ENCODE assay signal across 35 cellular contexts in the genomic region with DNA sequence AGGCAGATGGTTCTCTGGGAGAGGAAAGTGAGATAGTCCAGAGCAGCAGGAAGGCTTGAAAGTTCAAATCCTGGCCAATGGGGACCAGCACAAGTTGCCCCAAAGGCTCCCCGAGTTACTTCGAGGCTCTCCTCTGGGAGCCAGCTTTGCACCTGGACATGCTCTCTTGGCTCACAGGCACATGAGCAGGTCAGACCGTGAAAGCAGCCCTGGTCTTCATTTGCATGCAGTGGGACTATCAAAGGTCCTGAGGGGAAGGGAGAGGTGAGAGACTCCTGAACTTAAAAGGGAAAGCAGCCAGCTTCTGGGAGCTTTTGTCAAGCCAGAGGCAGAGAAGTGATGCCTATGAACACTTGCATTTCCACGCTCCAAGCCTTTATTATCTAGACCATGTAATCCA.
"Had no signal": no experiment of that assay in that cellular context is flagged by ENCODE, and none has a peak within 500 bp of the region (broad histone marks: within the 10 kb centered on the region; RNA-seq: fewer than 3 reads in every experiment).

No MANE protein-coding gene starts in this region.

- H3K27me3 ChIP-seq: adrenal gland, brain microvascular endothelial cell, dorsolateral prefrontal cortex had no signal

- H3K9me3 Mint-ChIP-seq: activated B cell treated with CpG ODN at 0.5 μM for 24 hours; activated CD8-positive, alpha-beta T cell treated with anti-CD3 and anti-CD28 coated beads for 36 hours; activated naive CD4-positive, alpha-beta T cell treated with anti-CD3 and anti-CD28 coated beads for 36 hours; activated naive CD4-positive, alpha-beta T cell treated with anti-CD3 and anti-CD28 coated beads, Interleukin-2, amount 50 U/mL, for 24 hours; activated naive CD8-positive, alpha-beta T cell treated with anti-CD3 and anti-CD28 coated beads for 36 hours; activated naive CD8-positive, alpha-beta T cell treated with anti-CD3 and anti-CD28 coated beads, Interleukin-2, amount 50 U/mL, for 24 hours; activated T-helper 2 cell treated with anti-CD3 and anti-CD28 coated beads, Interferon-gamma antibody, Interleukin-2, Interleukin-4, amounts not matched to agents 10 μg/mL and 5 μg/mL and 100 μg/mL, durations not matched to agents 14 hours and 24 hours and 36 hours; T-helper 1 cell treated with Interleukin-12 subunit alpha and Interleukin-12 subunit beta and Interleukin-4 antibody, amounts not matched to agents 30 μg/mL and 1 μg/mL, for 36 hours had no signal

- H3K4me1 Mint-ChIP-seq: activated B cell treated with CpG ODN at 0.5 μM for 24 hours; activated naive CD4-positive, alpha-beta T cell treated with anti-CD3 and anti-CD28 coated beads, Interleukin-2, amount 50 U/mL, for 24 hours; activated naive CD8-positive, alpha-beta T cell treated with anti-CD3 and anti-CD28 coated beads for 36 hours; activated naive CD8-positive, alpha-beta T cell treated with anti-CD3 and anti-CD28 coated beads, Interleukin-2, amount 50 U/mL, for 24 hours; central memory CD8-positive, alpha-beta T cell had no signal

- H3K27ac ChIP-seq: adrenal gland, brain microvascular endothelial cell, coronary artery, epithelial cell of prostate, esophagus squamous epithelium, gastroesophageal sphincter had no signal

- FAIRE-seq: bronchial epithelial cell, endometrium, endothelial cell of umbilical vein had no signal

- H3K9me3 ChIP-seq: adrenal gland, esophagus squamous epithelium, gastroesophageal sphincter had no signal

- H3K36me3 Mint-ChIP-seq: activated naive CD4-positive, alpha-beta T cell treated with anti-CD3 and anti-CD28 coated beads, Interleukin-2, amount 50 U/mL, for 24 hours; activated naive CD8-positive, alpha-beta T cell treated with anti-CD3 and anti-CD28 coated beads for 36 hours had no signal

- H3K36me3 ChIP-seq: adrenal gland, brain microvascular endothelial cell, esophagus squamous epithelium, gastroesophageal sphincter, WERI-Rb-1 had no signal

- H3K4me3 ChIP-seq: adrenal gland, coronary artery, dorsolateral prefrontal cortex, esophagus squamous epithelium, gastroesophageal sphincter had no signal

- DNase-seq: activated B cell treated with CpG ODN at 0.5 μM for 24 hours; activated CD4-positive, alpha-beta T cell treated with anti-CD3 and anti-CD28 coated beads for 48 hours; activated CD4-positive, alpha-beta T cell treated with anti-CD3 and anti-CD28 coated beads, Interleukin-2, amount 50 U/mL, for 1 hour; activated CD4-positive, alpha-beta T cell treated with anti-CD3 and anti-CD28 coated beads, Interleukin-2, amount 50 U/mL, for 48 hours; activated CD8-positive, alpha-beta memory T cell treated with anti-CD3 and anti-CD28 coated beads for 24 hours; activated CD8-positive, alpha-beta T cell treated with anti-CD3 and anti-CD28 coated beads for 36 hours; activated effector memory CD4-positive, alpha-beta T cell treated with anti-CD3 and anti-CD28 coated beads, Interleukin-2, amount 50 U/mL, for 16 hours; activated naive CD4-positive, alpha-beta T cell treated with anti-CD3 and anti-CD28 coated beads for 36 hours; activated naive CD8-positive, alpha-beta T cell treated with anti-CD3 and anti-CD28 coated beads for 36 hours; activated naive CD8-positive, alpha-beta T cell treated with anti-CD3 and anti-CD28 coated beads, Interleukin-2, amount 50 U/mL, for 24 hours; activated T-cell treated with anti-CD3 and anti-CD28 coated beads, Interleukin-2, amount 50 U/mL, for 4 hours; adrenal gland; amygdala; aorta; brain microvascular endothelial cell; dorsolateral prefrontal cortex; effector CD4-positive, alpha-beta T cell; effector memory CD8-positive, alpha-beta T cell; esophagus squamous epithelium; foreskin melanocyte; head of caudate nucleus; hippocampal formation; T-helper 9 cell; WERI-Rb-1 had no signal

- H3K4me1 ChIP-seq: adrenal gland, esophagus squamous epithelium, gastroesophageal sphincter had no signal

- H3K27ac Mint-ChIP-seq: activated B cell treated with CpG ODN at 0.5 μM for 24 hours; activated CD8-positive, alpha-beta T cell treated with anti-CD3 and anti-CD28 coated beads for 36 hours; activated naive CD4-positive, alpha-beta T cell treated with anti-CD3 and anti-CD28 coated beads for 36 hours; activated naive CD4-positive, alpha-beta T cell treated with anti-CD3 and anti-CD28 coated beads, Interleukin-2, amount 50 U/mL, for 24 hours; activated naive CD8-positive, alpha-beta T cell treated with anti-CD3 and anti-CD28 coated beads for 36 hours; activated naive CD8-positive, alpha-beta T cell treated with anti-CD3 and anti-CD28 coated beads, Interleukin-2, amount 50 U/mL, for 24 hours; activated T-helper 2 cell treated with anti-CD3 and anti-CD28 coated beads, Interferon-gamma antibody, Interleukin-2, Interleukin-4, amounts not matched to agents 10 μg/mL and 5 μg/mL and 100 μg/mL, durations not matched to agents 14 hours and 24 hours and 36 hours; dendritic cell treated with granulocyte-macrophage colony-stimulating factor and Interleukin-4, amounts not matched to agents 40 ng/mL and 50 ng/mL, for 4 days; effector memory CD8-positive, alpha-beta T cell; T-helper 1 cell treated with Interleukin-12 subunit alpha and Interleukin-12 subunit beta and Interleukin-4 antibody, amounts not matched to agents 30 μg/mL and 1 μg/mL, for 36 hours had no signal

- H3K4me3 Mint-ChIP-seq: activated B cell treated with CpG ODN at 0.5 μM for 24 hours; activated CD8-positive, alpha-beta T cell treated with anti-CD3 and anti-CD28 coated beads for 36 hours; activated naive CD4-positive, alpha-beta T cell treated with anti-CD3 and anti-CD28 coated beads for 36 hours; activated naive CD4-positive, alpha-beta T cell treated with anti-CD3 and anti-CD28 coated beads, Interleukin-2, amount 50 U/mL, for 24 hours; activated naive CD8-positive, alpha-beta T cell treated with anti-CD3 and anti-CD28 coated beads for 36 hours; activated naive CD8-positive, alpha-beta T cell treated with anti-CD3 and anti-CD28 coated beads, Interleukin-2, amount 50 U/mL, for 24 hours; activated T-cell treated with anti-CD3 and anti-CD28 coated beads, Interleukin-2, amount 50 U/mL, for 4 hours; central memory CD8-positive, alpha-beta T cell; dendritic cell treated with granulocyte-macrophage colony-stimulating factor and Interleukin-4, amounts not matched to agents 40 ng/mL and 50 ng/mL, for 4 days; effector memory CD8-positive, alpha-beta T cell; T-helper 1 cell treated with Interleukin-12 subunit alpha and Interleukin-12 subunit beta and Interleukin-4 antibody, amounts not matched to agents 30 μg/mL and 1 μg/mL, for 36 hours had no signal

- H3K27me3 Mint-ChIP-seq: activated CD8-positive, alpha-beta T cell treated with anti-CD3 and anti-CD28 coated beads for 36 hours; activated naive CD8-positive, alpha-beta T cell treated with anti-CD3 and anti-CD28 coated beads for 36 hours; activated naive CD8-positive, alpha-beta T cell treated with anti-CD3 and anti-CD28 coated beads, Interleukin-2, amount 50 U/mL, for 24 hours; central memory CD8-positive, alpha-beta T cell; effector memory CD8-positive, alpha-beta T cell had no signal
